In genomic region chr4:38868055-38868965, GRCh38 we compare ENCODE assay signal across 8 cellular contexts. TPM values are rescaled to one million over a fixed set of nuclear protein-coding genes. Genes with fewer than 3 reads are reported as not detected.
DNase-seq lines count a peak whose midpoint lies in the region; ATAC-seq and TF ChIP-seq lines count a peak whose summit lies in the region.

No MANE protein-coding gene starts in this region.

- H2AFZ ChIP-seq in OCI-LY3 (ENCODE audit: low read depth, low read length), result peak overlapping the region; percentile 55; the same call in 1 of the 2 replicates

- TF ChIP-seq CTCF in OCI-LY3 (IDR thresholded peaks at IDR 0.05; ENCODE audit: low read depth, low read length), result no peak

- intact Hi-C loops in aorta (cut with DNase I), result loop anchor here in 1 of 2 donors (5.0 kb wide), 1 partner anchor 116 kb away; no protein-coding TSS in a partner anchor

- ATAC-seq in GM19043 (IDR thresholded peaks at IDR 0.05; ENCODE audit: low read depth, unreplicated experiment) (peak; percentile 18), aorta (ENCODE audit: low FRiP score) (peak; percentile 76), GM21360 (IDR thresholded peaks at IDR 0.05; ENCODE audit: unreplicated experiment) (no peak), HG03520 (IDR thresholded peaks at IDR 0.05; ENCODE audit: unreplicated experiment) (no peak)

- DNase-seq in mucosa of gallbladder (ENCODE audit: low spot score) (peak; percentile 30), aorta (peak; percentile 75 to 83)
- DNase-seq in NK-92 treated with Interleukin-12 subunit alpha and Interleukin-12 subunit beta, amount 100 ng/mL, for 24 hours (lab: John Stamatoyannopoulos, UW), result no peak

- peak overlapping the region; percentile 87 for H3K4me2 ChIP-seq in OCI-LY3 (ENCODE audit: low read length)

- H3K27me3 ChIP-seq in OCI-LY3 (ENCODE audit: low read depth, low read length) (no peaks in the 10 kb centered on the region), endocrine pancreas (ENCODE audit: control insufficient read depth, insufficient read depth, low read length) (no peaks in the 10 kb centered on the region), aorta (ENCODE audit: control insufficient read depth in 1 of 2, insufficient read depth in 2 of 2, low read length in 1 of 2) (no peaks in the 10 kb centered on the region)

- H3K9me3 ChIP-seq in OCI-LY3 (ENCODE audit: insufficient read depth, low read length) (no peaks in the 10 kb centered on the region), endocrine pancreas (ENCODE audit: control insufficient read depth, low read length) (no peaks in the 10 kb centered on the region), aorta (ENCODE audit: control insufficient read depth, low read length) (no peaks in the 10 kb centered on the region)

- peak overlapping the region; percentile 81 for H3K4me3 ChIP-seq in OCI-LY3 (ENCODE audit: low read length)
- peak overlapping the region; percentile 37 for H3K4me3 ChIP-seq in endocrine pancreas (ENCODE audit: control insufficient read depth, insufficient read depth, low read length)
- peak overlapping the region; percentile 94 to 96 for H3K4me3 ChIP-seq in aorta (ENCODE audit: low read length in 2 of 2)

- H3K27ac ChIP-seq in OCI-LY3 (ENCODE audit: low read length) (no peak overlapping the region), aorta (ENCODE audit: low read depth in 1 of 2, low read length in 2 of 2) (peak overlapping the region; percentile 85 to 98)

- no peaks in the 10 kb centered on the region for H3K36me3 ChIP-seq in OCI-LY3 (replicated peaks; ENCODE audit: low read depth, low read length)
- no peaks in the 10 kb centered on the region for H3K36me3 ChIP-seq in endocrine pancreas (ENCODE audit: control insufficient read depth, insufficient read depth, low read length)
- H3K36me3 ChIP-seq in aorta (ENCODE audit: control insufficient read depth in 1 of 2, insufficient read depth in 2 of 2, low read length in 1 of 2), result peaks cover 0 to 3% of the 10 kb centered on the region in 2 donors

- no peaks in the 10 kb centered on the region for H4K20me1 ChIP-seq in OCI-LY3 (ENCODE audit: insufficient read depth, low read length)

- H3K4me1 ChIP-seq in OCI-LY3 (ENCODE audit: low read length) (peaks cover 16% of the 10 kb centered on the region), endocrine pancreas (ENCODE audit: control insufficient read depth, insufficient read depth, low read length) (no peaks in the 10 kb centered on the region), aorta (ENCODE audit: control insufficient read depth in 1 of 2, insufficient read depth in 2 of 2, low read length in 2 of 2) (peaks cover 5 to 11% of the 10 kb centered on the region in 2 donors)

- peak overlapping the region; percentile 77 for H3K9ac ChIP-seq in OCI-LY3 (ENCODE audit: low read length)
- H3K9ac ChIP-seq in endocrine pancreas (ENCODE audit: control insufficient read depth, insufficient read depth, low read length), result peak overlapping the region; percentile 91

- WGBS in aorta, 2 donors, result 4 to 5% methylated on average over 30 of the region's 30 CpGs

- H3K79me2 ChIP-seq in OCI-LY3 (ENCODE audit: low read length), result no peaks in the 10 kb centered on the region

RNA-seq across cellular contexts. Expression of gene FAM114A1, which starts 0.7 kb away (rescaled TPM):
- total RNA-seq in mucosa of gallbladder (80.6 TPM), aorta (100 to 1,000 TPM; 104 to 123 TPM)
- polyA plus RNA-seq in aorta, result 10 to 100 TPM; 49.6 to 57.5 TPM

RNA-seq across cellular contexts. Expression of gene TLR6, which starts 11.7 kb away (rescaled TPM):
- 4.3 TPM for total RNA-seq in mucosa of gallbladder
- 10 to 100 TPM in 1 of 2 donors, 1 to 10 TPM in 1; 5.8 to 12.8 TPM for total RNA-seq in aorta
- under 1 TPM; 0.33 to 0.75 TPM for polyA plus RNA-seq in aorta

Comparison
In these comparisons a context has a peak if more than half of its experiments do, and no peak if none do; other contexts are left out.
1. ATAC-seq: peak in GM19043 (single experiment) and aorta (single experiment); none in GM21360 (single experiment) and HG03520 (single experiment).
2. H3K4me3 ChIP-seq: peak in every context shown above with its lines; median percentile 95 in aorta; 81 in OCI-LY3; 37 in endocrine pancreas.